In genomic region chr2:42914860-42915259, GRCh38 we compare ENCODE assay signal across 26 cellular contexts.
"Had no signal": no experiment of that assay in that cellular context is flagged by ENCODE, and none has a peak within 500 bp of the region (broad histone marks: within the 10 kb centered on the region; RNA-seq: fewer than 3 reads in every experiment).

No MANE protein-coding gene starts in this region.

- H3K36me3 ChIP-seq: adrenal gland, breast epithelium had no signal

- ATAC-seq: activated CD8-positive, alpha-beta T cell treated with anti-CD3 and anti-CD28 coated beads, Interleukin-2, amount 10 ng/mL, durations not matched to agents 7 days and 5 days; Panc1; Right ventricle myocardium inferior; T-cell; WTC11 had no signal

- H3K27me3 ChIP-seq: adrenal gland, breast epithelium had no signal

- H3K4me3 ChIP-seq: adrenal gland, breast epithelium, SK-N-MC had no signal

- H3K9me3 ChIP-seq: adrenal gland, breast epithelium had no signal

- DNase-seq: activated CD4-positive, alpha-beta T cell treated with anti-CD3 and anti-CD28 coated beads for 48 hours; activated CD4-positive, alpha-beta T cell treated with anti-CD3 and anti-CD28 coated beads, Interleukin-2, amount 50 U/mL, for 4 hours; activated CD4-positive, CD25-positive, alpha-beta regulatory T cell treated with anti-CD3 and anti-CD28 coated beads, Interleukin-2, amount 50 U/mL, for 72 hours; activated CD8-positive, alpha-beta memory T cell treated with anti-CD3 and anti-CD28 coated beads, Interleukin-2, amount 50 U/mL, for 48 hours; activated CD8-positive, alpha-beta T cell treated with anti-CD3 and anti-CD28 coated beads, Interleukin-2, amount 10 ng/mL, durations not matched to agents 7 days and 5 days; activated naive CD4-positive, alpha-beta T cell treated with anti-CD3 and anti-CD28 coated beads, Interleukin-2, amount 50 U/mL, for 16 hours; activated naive CD8-positive, alpha-beta T cell treated with anti-CD3 and anti-CD28 coated beads, Interleukin-2, amount 10 ng/mL, durations not matched to agents 7 days and 5 days; activated T-cell treated with anti-CD3 and anti-CD28 coated beads, Interleukin-2, amount 50 U/mL, for 1 hour; anterior cingulate cortex; caudate nucleus; Kasumi-1; KBM-7; NCI-H1436 treated with DMSO at 0.1 percent for 48 hours; NCI-H187; NCI-H510A treated with DMSO at 0.1 percent for 48 hours; NCI-H748 treated with DMSO at 0.1 percent for 48 hours; OCI-M1; RPMI8226; T-cell; T-helper 2 cell had no signal

- H3K4me1 ChIP-seq: adrenal gland, breast epithelium had no signal

- H3K27ac ChIP-seq: adrenal gland, SK-N-MC had no signal
